Comparison of ENCODE assay signal across 11 cellular contexts in the genomic region with DNA sequence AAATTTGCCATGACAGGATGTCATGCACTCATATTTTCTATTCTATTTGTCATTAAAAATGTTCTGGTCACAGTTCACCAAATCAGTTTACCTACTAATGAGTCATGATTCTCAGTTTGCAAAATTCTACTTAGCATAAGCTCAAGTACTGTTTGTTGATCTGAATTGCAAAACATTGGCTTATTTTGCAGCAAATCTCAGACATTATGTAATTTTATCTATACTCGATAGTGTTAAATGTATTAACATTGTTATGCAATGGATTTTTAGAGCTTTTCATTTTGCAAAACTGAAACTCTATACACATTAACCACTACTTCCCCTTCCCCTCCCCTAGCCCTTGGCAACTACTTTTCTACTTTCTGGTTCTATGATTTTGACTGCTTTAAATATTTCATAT.
A peak's percentile ranks its signal among the peaks of the same experiment; 100 is the strongest.
DNase-seq lines count a peak whose midpoint lies in the region; ATAC-seq and TF ChIP-seq lines count a peak whose summit lies in the region.
"Had no signal": no experiment of that assay in that cellular context is flagged by ENCODE, and none has a peak within 500 bp of the region (broad histone marks: within the 10 kb centered on the region; RNA-seq: fewer than 3 reads in every experiment).

No MANE protein-coding gene starts in this region.

- H3K4me1 ChIP-seq in upper lobe of right lung (peaks cover 15% of the 10 kb centered on the region), ascending aorta (no peaks in the 10 kb centered on the region)
- H3K4me1 ChIP-seq: body of pancreas had no signal

- peaks cover 27% of the 10 kb centered on the region for H3K36me3 Mint-ChIP-seq in activated naive CD4-positive, alpha-beta T cell treated with anti-CD3 and anti-CD28 coated beads, Interleukin-2, amount 10 ng/mL, durations not matched to agents 7 days and 5 days
- no peaks in the 10 kb centered on the region for H3K36me3 Mint-ChIP-seq in activated CD4-positive, alpha-beta memory T cell treated with anti-CD3 and anti-CD28 coated beads for 36 hours

- H3K27ac ChIP-seq in upper lobe of right lung (no peak overlapping the region), ascending aorta (no peak overlapping the region)
- H3K27ac ChIP-seq: body of pancreas had no signal

- H3K4me1 Mint-ChIP-seq in activated naive CD4-positive, alpha-beta T cell treated with anti-CD3 and anti-CD28 coated beads, Interleukin-2, amount 10 ng/mL, durations not matched to agents 7 days and 5 days = peaks cover 81% of the 10 kb centered on the region
- peaks cover 66% of the 10 kb centered on the region for H3K4me1 Mint-ChIP-seq in activated CD4-positive, alpha-beta memory T cell treated with anti-CD3 and anti-CD28 coated beads for 36 hours (ENCODE audit: low read depth)

- H3K4me3 ChIP-seq in upper lobe of right lung (no peak overlapping the region), ascending aorta (no peak overlapping the region)
- H3K4me3 ChIP-seq: body of pancreas had no signal

- no peak overlapping the region for H3K4me3 Mint-ChIP-seq in activated naive CD4-positive, alpha-beta T cell treated with anti-CD3 and anti-CD28 coated beads, Interleukin-2, amount 10 ng/mL, durations not matched to agents 7 days and 5 days
- H3K4me3 Mint-ChIP-seq in activated CD4-positive, alpha-beta memory T cell treated with anti-CD3 and anti-CD28 coated beads for 36 hours = no peak overlapping the region

- peaks cover 11% of the 10 kb centered on the region for H3K9me3 Mint-ChIP-seq in activated naive CD4-positive, alpha-beta T cell treated with anti-CD3 and anti-CD28 coated beads, Interleukin-2, amount 10 ng/mL, durations not matched to agents 7 days and 5 days
- no peaks in the 10 kb centered on the region for H3K9me3 Mint-ChIP-seq in activated CD4-positive, alpha-beta memory T cell treated with anti-CD3 and anti-CD28 coated beads for 36 hours

- H3K9me3 ChIP-seq in upper lobe of right lung = no peaks in the 10 kb centered on the region
- no peaks in the 10 kb centered on the region for H3K9me3 ChIP-seq in ascending aorta
- H3K9me3 ChIP-seq: body of pancreas had no signal

- intact Hi-C loops in activated CD4-positive, alpha-beta memory T cell treated with anti-CD3 and anti-CD28 coated beads for 36 hours (cut with micrococcal nuclease) = loop anchor here (5.0 to 10.0 kb wide), 5 partner anchors 87 to 819 kb away; a partner anchor contains a TSS
- intact Hi-C loops in upper lobe of right lung (cut with DNase I) = no loop called here
- intact Hi-C loops in ascending aorta (cut with DNase I) = no loop called here

- H3K27ac Mint-ChIP-seq in activated naive CD4-positive, alpha-beta T cell treated with anti-CD3 and anti-CD28 coated beads, Interleukin-2, amount 10 ng/mL, durations not matched to agents 7 days and 5 days = peak overlapping the region; percentile 90
- H3K27ac Mint-ChIP-seq in activated CD4-positive, alpha-beta memory T cell treated with anti-CD3 and anti-CD28 coated beads for 36 hours = peak overlapping the region; percentile 63

- H3K27me3 Mint-ChIP-seq in activated naive CD4-positive, alpha-beta T cell treated with anti-CD3 and anti-CD28 coated beads, Interleukin-2, amount 10 ng/mL, durations not matched to agents 7 days and 5 days = no peaks in the 10 kb centered on the region
- no peaks in the 10 kb centered on the region for H3K27me3 Mint-ChIP-seq in activated CD4-positive, alpha-beta memory T cell treated with anti-CD3 and anti-CD28 coated beads for 36 hours

- TF ChIP-seq CTCF in upper lobe of right lung (IDR thresholded peaks at IDR 0.05) (no peak), ascending aorta (IDR thresholded peaks at IDR 0.05) (no peak)

- peak; percentile 29 for DNase-seq in activated naive CD4-positive, alpha-beta T cell treated with anti-CD3 and anti-CD28 coated beads, Interleukin-2, amount 10 ng/mL, durations not matched to agents 7 days and 5 days
- DNase-seq in activated naive CD4-positive, alpha-beta T cell (lab: John Stamatoyannopoulos, UW) = no peak
- no peak for DNase-seq in activated CD4-positive, alpha-beta memory T cell treated with anti-CD3 and anti-CD28 coated beads for 36 hours
- DNase-seq in upper lobe of right lung (no peak), T-helper 9 cell (no peak), ascending aorta (ENCODE audit: low spot score in 2 of 2) (no peak), NCI-H1930 (lab: John Stamatoyannopoulos, UW) (no peak)
- DNase-seq: body of pancreas; NCI-H345; stimulated activated CD4-positive, alpha-beta T cell treated with anti-CD3 and anti-CD28 coated beads, Interleukin-1b, Interleukin-23, amount 100 ng/mL, for 48 hours had no signal

- POLR2A ChIA-PET in activated CD4-positive, alpha-beta memory T cell treated with anti-CD3 and anti-CD28 coated beads for 36 hours (lab: Charles Lee) = interaction anchor here (0.7 kb wide), 1 partner anchor 9 kb away, joined by 3 read pairs; no protein-coding TSS in a partner anchor

- peaks cover 3% of the 10 kb centered on the region for H3K27me3 ChIP-seq in upper lobe of right lung
- H3K27me3 ChIP-seq in ascending aorta = no peaks in the 10 kb centered on the region
- H3K27me3 ChIP-seq: body of pancreas had no signal

- ATAC-seq in HG03139 (IDR thresholded peaks at IDR 0.05; ENCODE audit: unreplicated experiment) (peak; percentile 67), upper lobe of right lung (peak; percentile 58)
- ATAC-seq: body of pancreas had no signal

- H3K36me3 ChIP-seq in upper lobe of right lung (no peaks in the 10 kb centered on the region), ascending aorta (no peaks in the 10 kb centered on the region)

- CTCF ChIA-PET in activated naive CD4-positive, alpha-beta T cell treated with anti-CD3 and anti-CD28 coated beads, Interleukin-2, amount 10 ng/mL, durations not matched to agents 7 days and 5 days (lab: Charles Lee) = no interaction called here
- CTCF ChIA-PET in activated CD4-positive, alpha-beta memory T cell treated with anti-CD3 and anti-CD28 coated beads for 36 hours (lab: Charles Lee) = no interaction called here
